1 cellular context compared by ENCODE assay signal in the genomic region with DNA sequence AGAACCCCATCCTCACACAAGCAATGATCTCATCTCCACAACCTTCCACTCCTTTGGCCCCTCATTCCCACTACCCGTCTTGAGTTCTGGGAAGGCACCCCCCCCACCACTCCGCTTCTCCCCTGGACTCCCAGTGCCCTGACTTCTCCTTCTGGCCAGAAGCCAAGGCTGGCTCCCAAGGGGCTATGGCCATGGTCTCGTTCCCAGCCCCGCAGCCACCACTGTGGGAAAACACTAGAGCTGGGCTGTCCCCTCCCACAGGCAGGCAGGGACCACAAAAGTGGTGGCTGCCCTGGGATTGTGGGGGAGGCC.
A peak's percentile ranks its signal among the peaks of the same experiment; 100 is the strongest.
TF ChIP-seq lines count a peak whose summit lies in the region.

No MANE protein-coding gene starts in this region.

TF ChIP-seq in HepG2, 621 proteins besides CTCF, POLR2A, EP300 and RAD21:
- TF ChIP-seq ZNF746 (CRISPR knock-in tag; IDR thresholded peaks at IDR 0.05) (no peak), ZNF572 (CRISPR knock-in tag; IDR thresholded peaks at IDR 0.05) (no peak), HES4 (CRISPR knock-in tag; IDR thresholded peaks at IDR 0.05; ENCODE audit: borderline replicate concordance) (no peak), NRL (CRISPR knock-in tag; IDR thresholded peaks at IDR 0.05; ENCODE audit: borderline replicate concordance) (no peak), KAT2B (IDR thresholded peaks at IDR 0.05; ENCODE audit: borderline replicate concordance, low read depth, low read length) (no peak), TARDBP (CRISPR knock-in tag; IDR thresholded peaks at IDR 0.05) (0 out of 2 replicates have a peak, but pooled peaks have one; percentile 13), ZNF550 (CRISPR knock-in tag; IDR thresholded peaks at IDR 0.05; ENCODE audit: borderline replicate concordance) (no peak), GTF3A (CRISPR knock-in tag; conservative IDR thresholded peaks at IDR 0.05) (no peak), ZNF382 (CRISPR knock-in tag; IDR thresholded peaks at IDR 0.05; ENCODE audit: borderline replicate concordance) (no peak), MXD4 (CRISPR knock-in tag; IDR thresholded peaks at IDR 0.05) (no peak), HNRNPUL1 (IDR thresholded peaks at IDR 0.05; ENCODE audit: low read depth, low read length) (no peak), ZNF672 (CRISPR knock-in tag; IDR thresholded peaks at IDR 0.05) (no peak), ASH2L (IDR thresholded peaks at IDR 0.05; ENCODE audit: insufficient read length, low read depth, low read length) (no peak), ZNF549 (CRISPR knock-in tag; IDR thresholded peaks at IDR 0.05) (no peak), ZNF274 (CRISPR knock-in tag; IDR thresholded peaks at IDR 0.05) (no peak), MEIS1 (CRISPR knock-in tag; IDR thresholded peaks at IDR 0.05; ENCODE audit: borderline replicate concordance) (no peak), ZNF883 (CRISPR knock-in tag; IDR thresholded peaks at IDR 0.05; ENCODE audit: not compliant biosample characterization) (no peak), ZNF841 (CRISPR knock-in tag; IDR thresholded peaks at IDR 0.05; ENCODE audit: borderline replicate concordance) (no peak), HNRNPK (IDR thresholded peaks at IDR 0.05; ENCODE audit: low read depth, low read length, poor library complexity, severe bottlenecking) (no peak), ZNF333 (CRISPR knock-in tag; IDR thresholded peaks at IDR 0.05; ENCODE audit: borderline replicate concordance) (no peak), BRCA1 (CRISPR knock-in tag; IDR thresholded peaks at IDR 0.05) (no peak), REL (CRISPR knock-in tag; conservative IDR thresholded peaks at IDR 0.05) (no peak), RBM22 (optimal IDR thresholded peaks at IDR 0.05; ENCODE audit: low read length) (peak; percentile 81), ZNF605 (CRISPR knock-in tag; IDR thresholded peaks at IDR 0.05) (peak; percentile 19; the same call in 1 of the 2 replicates), RXRA (CRISPR knock-in tag; IDR thresholded peaks at IDR 0.05) (no peak), MATR3 (CRISPR knock-in tag; IDR thresholded peaks at IDR 0.05) (no peak), GLI4 (CRISPR knock-in tag; IDR thresholded peaks at IDR 0.05; ENCODE audit: borderline replicate concordance) (no peak), ZNF430 (CRISPR knock-in tag; IDR thresholded peaks at IDR 0.05) (0 out of 2 replicates have a peak, but pooled peaks have one; percentile 17), ZNF468 (CRISPR knock-in tag; IDR thresholded peaks at IDR 0.05) (no peak), HCFC1 (IDR thresholded peaks at IDR 0.05; ENCODE audit: low read depth, low read length) (0 out of 2 replicates have a peak, but pooled peaks have one; percentile 1), ZNF44 (CRISPR knock-in tag; IDR thresholded peaks at IDR 0.05) (no peak), POLR2AphosphoS5 (IDR thresholded peaks at IDR 0.05; ENCODE audit: low read depth, low read length) (peak; percentile 22), ZNF737 (CRISPR knock-in tag; IDR thresholded peaks at IDR 0.05; ENCODE audit: borderline replicate concordance) (no peak), HMGA1 (CRISPR knock-in tag; conservative IDR thresholded peaks at IDR 0.05) (no peak), ZC3H4 (CRISPR knock-in tag; IDR thresholded peaks at IDR 0.05; ENCODE audit: borderline replicate concordance) (no peak), TCF7L2 (IDR thresholded peaks at IDR 0.05; ENCODE audit: low read depth, low read length) (no peak), ZNF772 (CRISPR knock-in tag; IDR thresholded peaks at IDR 0.05) (0 out of 2 replicates have a peak, but pooled peaks have one; percentile 1), CEBPG (CRISPR knock-in tag; IDR thresholded peaks at IDR 0.05) (no peak), ZNF782 (CRISPR knock-in tag; IDR thresholded peaks at IDR 0.05; ENCODE audit: borderline replicate concordance) (no peak), NCOA2 (CRISPR knock-in tag; IDR thresholded peaks at IDR 0.05) (no peak), POLR2G (IDR thresholded peaks at IDR 0.05; ENCODE audit: low read depth, low read length) (peak; percentile 56; the same call in 1 of the 2 replicates), ZNF225 (CRISPR knock-in tag; IDR thresholded peaks at IDR 0.05) (no peak), ZFP36L2 (CRISPR knock-in tag; IDR thresholded peaks at IDR 0.05) (no peak), KDM1A (CRISPR knock-in tag; IDR thresholded peaks at IDR 0.05) (no peak), STAT5B (CRISPR knock-in tag; IDR thresholded peaks at IDR 0.05) (no peak), FOXO1 (CRISPR knock-in tag; IDR thresholded peaks at IDR 0.05) (no peak), ZNF160 (CRISPR knock-in tag; IDR thresholded peaks at IDR 0.05) (no peak)
- TF ChIP-seq, protein P1, sequence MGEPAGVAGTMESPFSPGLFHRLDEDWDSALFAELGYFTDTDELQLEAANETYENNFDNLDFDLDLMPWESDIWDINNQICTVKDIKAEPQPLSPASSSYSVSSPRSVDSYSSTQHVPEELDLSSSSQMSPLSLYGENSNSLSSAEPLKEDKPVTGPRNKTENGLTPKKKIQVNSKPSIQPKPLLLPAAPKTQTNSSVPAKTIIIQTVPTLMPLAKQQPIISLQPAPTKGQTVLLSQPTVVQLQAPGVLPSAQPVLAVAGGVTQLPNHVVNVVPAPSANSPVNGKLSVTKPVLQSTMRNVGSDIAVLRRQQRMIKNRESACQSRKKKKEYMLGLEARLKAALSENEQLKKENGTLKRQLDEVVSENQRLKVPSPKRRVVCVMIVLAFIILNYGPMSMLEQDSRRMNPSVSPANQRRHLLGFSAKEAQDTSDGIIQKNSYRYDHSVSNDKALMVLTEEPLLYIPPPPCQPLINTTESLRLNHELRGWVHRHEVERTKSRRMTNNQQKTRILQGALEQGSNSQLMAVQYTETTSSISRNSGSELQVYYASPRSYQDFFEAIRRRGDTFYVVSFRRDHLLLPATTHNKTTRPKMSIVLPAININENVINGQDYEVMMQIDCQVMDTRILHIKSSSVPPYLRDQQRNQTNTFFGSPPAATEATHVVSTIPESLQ (CRISPR knock-in tag; conservative IDR thresholded peaks at IDR 0.05) = no peak
- TF ChIP-seq, protein P2, sequence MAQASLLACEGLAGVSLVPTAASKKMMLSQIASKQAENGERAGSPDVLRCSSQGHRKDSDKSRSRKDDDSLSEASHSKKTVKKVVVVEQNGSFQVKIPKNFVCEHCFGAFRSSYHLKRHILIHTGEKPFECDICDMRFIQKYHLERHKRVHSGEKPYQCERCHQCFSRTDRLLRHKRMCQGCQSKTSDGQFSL (CRISPR knock-in tag; IDR thresholded peaks at IDR 0.05) = peak; percentile 62; the same call in 1 of the 2 replicates
- TF ChIP-seq, protein P3, sequence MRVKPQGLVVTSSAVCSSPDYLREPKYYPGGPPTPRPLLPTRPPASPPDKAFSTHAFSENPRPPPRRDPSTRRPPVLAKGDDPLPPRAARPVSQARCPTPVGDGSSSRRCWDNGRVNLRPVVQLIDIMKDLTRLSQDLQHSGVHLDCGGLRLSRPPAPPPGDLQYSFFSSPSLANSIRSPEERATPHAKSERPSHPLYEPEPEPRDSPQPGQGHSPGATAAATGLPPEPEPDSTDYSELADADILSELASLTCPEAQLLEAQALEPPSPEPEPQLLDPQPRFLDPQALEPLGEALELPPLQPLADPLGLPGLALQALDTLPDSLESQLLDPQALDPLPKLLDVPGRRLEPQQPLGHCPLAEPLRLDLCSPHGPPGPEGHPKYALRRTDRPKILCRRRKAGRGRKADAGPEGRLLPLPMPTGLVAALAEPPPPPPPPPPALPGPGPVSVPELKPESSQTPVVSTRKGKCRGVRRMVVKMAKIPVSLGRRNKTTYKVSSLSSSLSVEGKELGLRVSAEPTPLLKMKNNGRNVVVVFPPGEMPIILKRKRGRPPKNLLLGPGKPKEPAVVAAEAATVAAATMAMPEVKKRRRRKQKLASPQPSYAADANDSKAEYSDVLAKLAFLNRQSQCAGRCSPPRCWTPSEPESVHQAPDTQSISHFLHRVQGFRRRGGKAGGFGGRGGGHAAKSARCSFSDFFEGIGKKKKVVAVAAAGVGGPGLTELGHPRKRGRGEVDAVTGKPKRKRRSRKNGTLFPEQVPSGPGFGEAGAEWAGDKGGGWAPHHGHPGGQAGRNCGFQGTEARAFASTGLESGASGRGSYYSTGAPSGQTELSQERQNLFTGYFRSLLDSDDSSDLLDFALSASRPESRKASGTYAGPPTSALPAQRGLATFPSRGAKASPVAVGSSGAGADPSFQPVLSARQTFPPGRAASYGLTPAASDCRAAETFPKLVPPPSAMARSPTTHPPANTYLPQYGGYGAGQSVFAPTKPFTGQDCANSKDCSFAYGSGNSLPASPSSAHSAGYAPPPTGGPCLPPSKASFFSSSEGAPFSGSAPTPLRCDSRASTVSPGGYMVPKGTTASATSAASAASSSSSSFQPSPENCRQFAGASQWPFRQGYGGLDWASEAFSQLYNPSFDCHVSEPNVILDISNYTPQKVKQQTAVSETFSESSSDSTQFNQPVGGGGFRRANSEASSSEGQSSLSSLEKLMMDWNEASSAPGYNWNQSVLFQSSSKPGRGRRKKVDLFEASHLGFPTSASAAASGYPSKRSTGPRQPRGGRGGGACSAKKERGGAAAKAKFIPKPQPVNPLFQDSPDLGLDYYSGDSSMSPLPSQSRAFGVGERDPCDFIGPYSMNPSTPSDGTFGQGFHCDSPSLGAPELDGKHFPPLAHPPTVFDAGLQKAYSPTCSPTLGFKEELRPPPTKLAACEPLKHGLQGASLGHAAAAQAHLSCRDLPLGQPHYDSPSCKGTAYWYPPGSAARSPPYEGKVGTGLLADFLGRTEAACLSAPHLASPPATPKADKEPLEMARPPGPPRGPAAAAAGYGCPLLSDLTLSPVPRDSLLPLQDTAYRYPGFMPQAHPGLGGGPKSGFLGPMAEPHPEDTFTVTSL (CRISPR knock-in tag; IDR thresholded peaks at IDR 0.05; ENCODE audit: borderline replicate concordance) = no peak
- TF ChIP-seq, protein P4, sequence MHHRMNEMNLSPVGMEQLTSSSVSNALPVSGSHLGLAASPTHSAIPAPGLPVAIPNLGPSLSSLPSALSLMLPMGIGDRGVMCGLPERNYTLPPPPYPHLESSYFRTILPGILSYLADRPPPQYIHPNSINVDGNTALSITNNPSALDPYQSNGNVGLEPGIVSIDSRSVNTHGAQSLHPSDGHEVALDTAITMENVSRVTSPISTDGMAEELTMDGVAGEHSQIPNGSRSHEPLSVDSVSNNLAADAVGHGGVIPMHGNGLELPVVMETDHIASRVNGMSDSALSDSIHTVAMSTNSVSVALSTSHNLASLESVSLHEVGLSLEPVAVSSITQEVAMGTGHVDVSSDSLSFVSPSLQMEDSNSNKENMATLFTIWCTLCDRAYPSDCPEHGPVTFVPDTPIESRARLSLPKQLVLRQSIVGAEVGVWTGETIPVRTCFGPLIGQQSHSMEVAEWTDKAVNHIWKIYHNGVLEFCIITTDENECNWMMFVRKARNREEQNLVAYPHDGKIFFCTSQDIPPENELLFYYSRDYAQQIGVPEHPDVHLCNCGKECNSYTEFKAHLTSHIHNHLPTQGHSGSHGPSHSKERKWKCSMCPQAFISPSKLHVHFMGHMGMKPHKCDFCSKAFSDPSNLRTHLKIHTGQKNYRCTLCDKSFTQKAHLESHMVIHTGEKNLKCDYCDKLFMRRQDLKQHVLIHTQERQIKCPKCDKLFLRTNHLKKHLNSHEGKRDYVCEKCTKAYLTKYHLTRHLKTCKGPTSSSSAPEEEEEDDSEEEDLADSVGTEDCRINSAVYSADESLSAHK (CRISPR knock-in tag; IDR thresholded peaks at IDR 0.05; ENCODE audit: borderline replicate concordance) = no peak
- TF ChIP-seq, protein P5, sequence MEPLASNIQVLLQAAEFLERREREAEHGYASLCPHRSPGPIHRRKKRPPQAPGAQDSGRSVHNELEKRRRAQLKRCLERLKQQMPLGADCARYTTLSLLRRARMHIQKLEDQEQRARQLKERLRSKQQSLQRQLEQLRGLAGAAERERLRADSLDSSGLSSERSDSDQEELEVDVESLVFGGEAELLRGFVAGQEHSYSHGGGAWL (CRISPR knock-in tag; IDR thresholded peaks at IDR 0.05) = no peak
- TF ChIP-seq, protein P6, sequence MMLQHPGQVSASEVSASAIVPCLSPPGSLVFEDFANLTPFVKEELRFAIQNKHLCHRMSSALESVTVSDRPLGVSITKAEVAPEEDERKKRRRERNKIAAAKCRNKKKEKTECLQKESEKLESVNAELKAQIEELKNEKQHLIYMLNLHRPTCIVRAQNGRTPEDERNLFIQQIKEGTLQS (CRISPR knock-in tag; IDR thresholded peaks at IDR 0.05) = no peak
- TF ChIP-seq, protein P7, sequence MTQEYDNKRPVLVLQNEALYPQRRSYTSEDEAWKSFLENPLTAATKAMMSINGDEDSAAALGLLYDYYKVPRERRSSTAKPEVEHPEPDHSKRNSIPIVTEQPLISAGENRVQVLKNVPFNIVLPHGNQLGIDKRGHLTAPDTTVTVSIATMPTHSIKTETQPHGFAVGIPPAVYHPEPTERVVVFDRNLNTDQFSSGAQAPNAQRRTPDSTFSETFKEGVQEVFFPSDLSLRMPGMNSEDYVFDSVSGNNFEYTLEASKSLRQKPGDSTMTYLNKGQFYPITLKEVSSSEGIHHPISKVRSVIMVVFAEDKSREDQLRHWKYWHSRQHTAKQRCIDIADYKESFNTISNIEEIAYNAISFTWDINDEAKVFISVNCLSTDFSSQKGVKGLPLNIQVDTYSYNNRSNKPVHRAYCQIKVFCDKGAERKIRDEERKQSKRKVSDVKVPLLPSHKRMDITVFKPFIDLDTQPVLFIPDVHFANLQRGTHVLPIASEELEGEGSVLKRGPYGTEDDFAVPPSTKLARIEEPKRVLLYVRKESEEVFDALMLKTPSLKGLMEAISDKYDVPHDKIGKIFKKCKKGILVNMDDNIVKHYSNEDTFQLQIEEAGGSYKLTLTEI (CRISPR knock-in tag; conservative IDR thresholded peaks at IDR 0.05) = no peak
